Comparison of ENCODE assay signal across 8 cellular contexts in genomic region chr16:3282747-3283524, GRCh38. TPM values are rescaled to one million over a fixed set of nuclear protein-coding genes. Genes with fewer than 3 reads are reported as not detected.
A peak's percentile ranks its signal among the peaks of the same experiment; 100 is the strongest.
DNase-seq lines count a peak whose midpoint lies in the region; ATAC-seq and TF ChIP-seq lines count a peak whose summit lies in the region.

ZNF263 (plus strand) TSS chr16:3283491; CDS start chr16:3283819, 328 bp downstream.

- ATAC-seq in DND-41 (ENCODE audit: insufficient read depth, low read depth) = peak; percentile 90
- peak; percentile 86 for ATAC-seq in GM23338
- ATAC-seq in naive thymus-derived CD4-positive, alpha-beta T cell = peak; percentile 94
- ATAC-seq in stimulated activated naive B cell treated with anti-CD40 and anti-IgM and Interleukin-4, amounts not matched to agents 10 μg/mL and 1 μg/mL and 100 μg/mL, for 72 hours (replicated peaks) = peak; percentile 87 to 89

- H3K27ac ChIP-seq in DND-41 (ENCODE audit: low read length) (peak within 1 kb of the TSS; percentile 96), GM23338 (ENCODE audit: low read depth) (peak within 1 kb of the TSS; percentile 94), fibroblast of lung (ENCODE audit: insufficient read depth, low read length) (peak within 1 kb of the TSS; percentile 98)
- peak within 1 kb of the TSS; percentile 92 for H3K27ac ChIP-seq in naive thymus-derived CD4-positive, alpha-beta T cell (ENCODE audit: low read depth, low read length)

- TF ChIP-seq CTCF in DND-41 (IDR thresholded peaks at IDR 0.05; ENCODE audit: borderline replicate concordance, extremely low read depth, low read length, poor library complexity, severe bottlenecking) = no peak
- TF ChIP-seq CTCF in GM23338 (conservative IDR thresholded peaks at IDR 0.05; ENCODE audit: low read depth in 2 of 2) = no peak
- TF ChIP-seq CTCF in fibroblast of lung (conservative IDR thresholded peaks at IDR 0.05 in 1 of 2, IDR thresholded peaks at IDR 0.05 in 1 of 2; ENCODE audit: low read depth in 1 of 2, low read length in 2 of 2) = no peak

- H3K36me3 Mint-ChIP-seq in GM23338 (ENCODE audit: low read depth) = peaks cover 43% of the 10 kb centered on the region
- H3K36me3 Mint-ChIP-seq in naive thymus-derived CD4-positive, alpha-beta T cell = peaks cover 12 to 45% (median 41%) of the 10 kb centered on the region in 5 donors
- H3K36me3 Mint-ChIP-seq in stimulated activated naive B cell treated with anti-CD40 and anti-IgM and Interleukin-4, amounts not matched to agents 10 μg/mL and 1 μg/mL and 100 μg/mL, for 72 hours = peaks cover 36 to 41% of the 10 kb centered on the region in 2 donors

- peaks cover 48% of the 10 kb centered on the region for H3K79me2 ChIP-seq in DND-41 (ENCODE audit: insufficient read depth, low read length)
- H3K79me2 ChIP-seq in GM23338 (replicated peaks; ENCODE audit: insufficient read depth) = peaks cover 44% of the 10 kb centered on the region
- H3K79me2 ChIP-seq in fibroblast of lung (ENCODE audit: control insufficient read depth, insufficient read depth, low read length) = peaks cover 34% of the 10 kb centered on the region

- POLR2A ChIA-PET in naive thymus-derived CD4-positive, alpha-beta T cell (lab: Charles Lee) = interaction anchor here (0.6 to 6.2 kb wide), 38 partner anchors 9 to 227 kb away, joined by 3 to 86 read pairs (median 4); partner anchors contain the start of genes NAA60, TIGD7, ZNF174 and ZNF200

- H3K9me3 Mint-ChIP-seq in GM23338 = peaks cover 29% of the 10 kb centered on the region
- peaks cover 0 to 44% (median 22%) of the 10 kb centered on the region in 11 donors for H3K9me3 Mint-ChIP-seq in naive thymus-derived CD4-positive, alpha-beta T cell
- H3K9me3 Mint-ChIP-seq in stimulated activated naive B cell treated with anti-CD40 and anti-IgM and Interleukin-4, amounts not matched to agents 10 μg/mL and 1 μg/mL and 100 μg/mL, for 72 hours = no peaks in the 10 kb centered on the region

- DNase-seq in DND-41 = peak; percentile 97
- peak; percentile 97 for DNase-seq in GM23338 (ENCODE audit: low spot score)
- DNase-seq in LHCN-M2 (ENCODE audit: low read depth) = peak; percentile 98
- DNase-seq in RPMI8226 = peak; percentile 99
- DNase-seq in activated T-helper 1 cell treated with anti-CD3 and anti-CD28 coated beads, Interleukin-2, amount 50 U/mL, for 16 hours (ENCODE audit: low read depth in 1 of 2, low spot score in 1 of 2) = peak; percentile 82 to 86
- DNase-seq in fibroblast of lung (ENCODE audit: low read depth in 2 of 2) = peak; percentile 98 to 99
- peak; percentile 91 to 97 (median 95) for DNase-seq in naive thymus-derived CD4-positive, alpha-beta T cell
- DNase-seq in stimulated activated naive B cell treated with anti-CD40 and anti-IgM and Interleukin-4, amounts not matched to agents 10 μg/mL and 1 μg/mL and 100 μg/mL, for 72 hours = peak; percentile 92

- H3K27me3 ChIP-seq in DND-41 (ENCODE audit: insufficient read depth, low read length, poor library complexity) (no peaks in the 10 kb centered on the region), GM23338 (ENCODE audit: insufficient read depth) (0 out of 2 replicates have a peak, but pooled peaks cover 7% of the 10 kb centered on the region), fibroblast of lung (ENCODE audit: control insufficient read depth, insufficient read depth, low read length) (no peaks in the 10 kb centered on the region)
- no peaks in the 10 kb centered on the region for H3K27me3 ChIP-seq in naive thymus-derived CD4-positive, alpha-beta T cell (ENCODE audit: control insufficient read depth in 2 of 2, insufficient read depth in 2 of 2, low read length in 2 of 2)

- H4K20me1 ChIP-seq in DND-41 (ENCODE audit: insufficient read depth, low read length) (peaks cover 26% of the 10 kb centered on the region), GM23338 (replicated peaks; ENCODE audit: insufficient read depth) (peaks cover 16% of the 10 kb centered on the region; the same call in 1 of the 2 replicates), fibroblast of lung (ENCODE audit: control insufficient read depth, extremely low read depth, insufficient read depth, low read length) (no peaks in the 10 kb centered on the region)

- peaks cover 18% of the 10 kb centered on the region for H3K4me1 Mint-ChIP-seq in GM23338
- H3K4me1 Mint-ChIP-seq in naive thymus-derived CD4-positive, alpha-beta T cell = peaks cover 21 to 48% (median 40%) of the 10 kb centered on the region in 7 donors
- H3K4me1 Mint-ChIP-seq in stimulated activated naive B cell treated with anti-CD40 and anti-IgM and Interleukin-4, amounts not matched to agents 10 μg/mL and 1 μg/mL and 100 μg/mL, for 72 hours = peaks cover 10 to 39% of the 10 kb centered on the region in 2 donors

- H3K27ac Mint-ChIP-seq in GM23338 = peak within 1 kb of the TSS; percentile 99
- peak within 1 kb of the TSS; percentile 96 to 99 (median 98) for H3K27ac Mint-ChIP-seq in naive thymus-derived CD4-positive, alpha-beta T cell
- H3K27ac Mint-ChIP-seq in stimulated activated naive B cell treated with anti-CD40 and anti-IgM and Interleukin-4, amounts not matched to agents 10 μg/mL and 1 μg/mL and 100 μg/mL, for 72 hours = peak within 1 kb of the TSS; percentile 99

- H3F3A ChIP-seq in GM23338 (replicated peaks; ENCODE audit: low read depth) = no peaks in the 10 kb centered on the region

- peak within 1 kb of the TSS; percentile 94 for H3K4me2 ChIP-seq in DND-41 (ENCODE audit: insufficient read depth, low read length)
- H3K4me2 ChIP-seq in GM23338 = peak within 1 kb of the TSS; percentile 99
- H3K4me2 ChIP-seq in fibroblast of lung (ENCODE audit: extremely low read depth, insufficient read depth, low read length) = peak within 1 kb of the TSS; percentile 100

- intact Hi-C loops in naive thymus-derived CD4-positive, alpha-beta T cell (cut with micrococcal nuclease) = loop anchor here (1.0 to 10.0 kb wide), 16 partner anchors 19 to 748 kb away; partner anchors contain the start of genes NAA60 (in 2 of the 2), TIGD7 (in 2 of the 2), ZNF174 (in 2 of the 2) and ZNF200 (in 2 of the 2)

- peaks cover 39% of the 10 kb centered on the region for H3K36me3 ChIP-seq in DND-41 (ENCODE audit: insufficient read depth, low read length)
- peaks cover 17% of the 10 kb centered on the region for H3K36me3 ChIP-seq in GM23338 (ENCODE audit: insufficient read depth)
- H3K36me3 ChIP-seq in fibroblast of lung (ENCODE audit: control insufficient read depth, insufficient read depth, low read length) = peaks cover 5% of the 10 kb centered on the region
- peaks cover 0 to 33% (median 11%) of the 10 kb centered on the region in 3 experiments for H3K36me3 ChIP-seq in naive thymus-derived CD4-positive, alpha-beta T cell (ENCODE audit: control insufficient read depth in 2 of 3, insufficient read depth in 3 of 3, low read length in 3 of 3)

- H3K27me3 Mint-ChIP-seq in GM23338 (ENCODE audit: insufficient read depth, low read depth, poor library complexity) = peaks cover 20% of the 10 kb centered on the region
- peaks cover 0 to 3% (median 0%) of the 10 kb centered on the region in 5 donors for H3K27me3 Mint-ChIP-seq in naive thymus-derived CD4-positive, alpha-beta T cell
- H3K27me3 Mint-ChIP-seq in stimulated activated naive B cell treated with anti-CD40 and anti-IgM and Interleukin-4, amounts not matched to agents 10 μg/mL and 1 μg/mL and 100 μg/mL, for 72 hours = no peaks in the 10 kb centered on the region

- CTCF ChIA-PET in naive thymus-derived CD4-positive, alpha-beta T cell (lab: Charles Lee) = interaction anchor here (0.6 to 1.5 kb wide), 5 partner anchors 14 to 171 kb away, joined by 3 to 7 read pairs (median 4); partner anchors contain the start of genes TIGD7 and ZNF75A

- no peaks in the 10 kb centered on the region for H3K9me2 ChIP-seq in GM23338 (ENCODE audit: insufficient read depth)

- H2AFZ ChIP-seq in DND-41 (ENCODE audit: low read depth, low read length) (peak within 1 kb of the TSS; percentile 85), GM23338 (peak within 1 kb of the TSS; percentile 73), fibroblast of lung (ENCODE audit: low read length) (peak within 1 kb of the TSS; percentile 98)

- no peaks in the 10 kb centered on the region for H3K9me3 ChIP-seq in DND-41 (ENCODE audit: insufficient read depth, low read length, severe bottlenecking)
- H3K9me3 ChIP-seq in fibroblast of lung (ENCODE audit: control insufficient read depth, insufficient read depth, low read depth, low read length) = no peaks in the 10 kb centered on the region
- H3K9me3 ChIP-seq in naive thymus-derived CD4-positive, alpha-beta T cell (ENCODE audit: control insufficient read depth in 2 of 3, low read length in 3 of 3) = peaks cover 0 to 20% (median 0%) of the 10 kb centered on the region in 3 experiments

- peak within 1 kb of the TSS; percentile 68 to 90 for H3K4me3 ChIP-seq in DND-41 (ENCODE audit: low read depth in 1 of 2, low read length in 2 of 2)
- H3K4me3 ChIP-seq in GM23338 = peak within 1 kb of the TSS; percentile 98
- peak within 1 kb of the TSS; percentile 79 to 95 (median 90) for H3K4me3 ChIP-seq in fibroblast of lung (replicated peaks in 1 of 4; ENCODE audit: control extremely low read depth in 1 of 4, insufficient read depth in 1 of 4, low read depth in 3 of 4, low read length in 4 of 4)
- H3K4me3 ChIP-seq in naive thymus-derived CD4-positive, alpha-beta T cell (ENCODE audit: low read length) = peak within 1 kb of the TSS; percentile 83

- peak within 1 kb of the TSS; percentile 99 for H3K4me3 Mint-ChIP-seq in GM23338
- peak within 1 kb of the TSS; percentile 93 to 98 (median 96) for H3K4me3 Mint-ChIP-seq in naive thymus-derived CD4-positive, alpha-beta T cell
- peak within 1 kb of the TSS; percentile 95 to 98 for H3K4me3 Mint-ChIP-seq in stimulated activated naive B cell treated with anti-CD40 and anti-IgM and Interleukin-4, amounts not matched to agents 10 μg/mL and 1 μg/mL and 100 μg/mL, for 72 hours

- H3K9ac ChIP-seq in DND-41 (ENCODE audit: low read depth, low read length) = peak within 1 kb of the TSS; percentile 89
- H3K9ac ChIP-seq in fibroblast of lung (ENCODE audit: insufficient read depth, low read length) = peak within 1 kb of the TSS; percentile 96

- H3K4me1 ChIP-seq in DND-41 (ENCODE audit: insufficient read depth, low read length) (peaks cover 40% of the 10 kb centered on the region), GM23338 (ENCODE audit: insufficient read depth) (peaks cover 24% of the 10 kb centered on the region), fibroblast of lung (ENCODE audit: control insufficient read depth, extremely low read depth, insufficient read depth, low read length) (peaks cover 2% of the 10 kb centered on the region)
- H3K4me1 ChIP-seq in naive thymus-derived CD4-positive, alpha-beta T cell (ENCODE audit: control insufficient read depth in 2 of 2, insufficient read depth in 2 of 2, low read length in 2 of 2) = peaks cover 18 to 26% of the 10 kb centered on the region in 2 donors

RNA-seq across cellular contexts. Expression of gene ZNF263, which starts in this region (rescaled TPM):
- 53.6 and 66.9 TPM in 2 replicates for total RNA-seq in GM23338 (2014; rRNA removed; shearing (Covaris generic))
- polyA plus RNA-seq in GM23338 (2016; fragmentation: Nextera tagmentation; extraction: Ambion mirVana) (9.2 and 9.7 TPM in 2 replicates), fibroblast of lung (9.9 and 11.1 TPM in 2 replicates)
- total RNA-seq in LHCN-M2 (2014; rRNA removed) (35.5 and 43.5 TPM in 2 replicates), fibroblast of lung (37.3 and 47.5 TPM in 2 replicates)
- polyA plus RNA-seq in LHCN-M2 (2012) = 14.0 TPM
- 16.2 and 19.3 TPM in 2 replicates for polyA plus RNA-seq in fibroblast of lung (2012)
- polyA minus RNA-seq in fibroblast of lung (ENCODE audit: low replicate concordance) = 7.6 and 20.8 TPM in 2 replicates
- 10 to 100 TPM; 26.1 to 51.6 (median 36.9) TPM for total RNA-seq in naive thymus-derived CD4-positive, alpha-beta T cell
- 10 to 100 TPM; 61.1 to 80.2 TPM for polyA plus RNA-seq in naive thymus-derived CD4-positive, alpha-beta T cell

Comparison
In these comparisons a context has a peak if more than half of its experiments do, and no peak if none do; other contexts are left out.
1. Peak in every context shown above with its lines: DNase-seq, ATAC-seq, H3K4me3 ChIP-seq and H3K27ac ChIP-seq.